28 cellular contexts compared by ENCODE assay signal in genomic region chr20:11356061-11356460, GRCh38.
"Had no signal": no experiment of that assay in that cellular context is flagged by ENCODE, and none has a peak within 500 bp of the region (broad histone marks: within the 10 kb centered on the region; RNA-seq: fewer than 3 reads in every experiment).

No MANE protein-coding gene starts in this region.

- H3K4me3 ChIP-seq: colonic mucosa, coronary artery, dorsolateral prefrontal cortex, esophagus muscularis mucosa, esophagus squamous epithelium, gastrocnemius medialis, gastroesophageal sphincter, heart left ventricle, heart right ventricle had no signal

- H3K4me1 ChIP-seq: colonic mucosa, esophagus muscularis mucosa, gastrocnemius medialis, gastroesophageal sphincter, heart left ventricle, heart right ventricle had no signal

- ATAC-seq: effector memory CD8-positive, alpha-beta T cell; esophagus mucosa; foreskin keratinocyte; gastrocnemius medialis; gastroesophageal sphincter; heart left ventricle; heart right ventricle had no signal

- H3K27ac ChIP-seq: colonic mucosa, coronary artery, dorsolateral prefrontal cortex, epithelial cell of prostate, esophagus muscularis mucosa, esophagus squamous epithelium, foreskin keratinocyte, gastrocnemius medialis, gastroesophageal sphincter, heart left ventricle, heart right ventricle had no signal

- H3K36me3 ChIP-seq: colonic mucosa, esophagus muscularis mucosa, esophagus squamous epithelium, gastrocnemius medialis, gastroesophageal sphincter, heart left ventricle, heart right ventricle had no signal

- H3K9me3 ChIP-seq: colonic mucosa, esophagus muscularis mucosa, esophagus squamous epithelium, gastrocnemius medialis, gastroesophageal sphincter had no signal

- FAIRE-seq: colon, endometrium, endothelial cell of umbilical vein, frontal cortex had no signal

- DNase-seq: colonic mucosa; cortex of kidney; dermis blood vessel endothelial cell; dorsolateral prefrontal cortex; effector CD4-positive, alpha-beta T cell; effector CD8-positive, alpha-beta T cell; effector memory CD4-positive, alpha-beta T cell; effector memory CD8-positive, alpha-beta T cell; endodermal cell; erythroblast; esophagus squamous epithelium; foreskin fibroblast; foreskin keratinocyte; foreskin melanocyte; gastrocnemius medialis; glutamatergic neuron; head of caudate nucleus; heart left ventricle; heart right ventricle had no signal

- H3K27me3 ChIP-seq: colonic mucosa, dorsolateral prefrontal cortex, esophagus muscularis mucosa, esophagus squamous epithelium, foreskin keratinocyte, gastrocnemius medialis, gastroesophageal sphincter, heart left ventricle, heart right ventricle had no signal
